Comparison of ENCODE assay signal across 11 cellular contexts in genomic region chr6:144162977-144163376, GRCh38. TPM values are rescaled to one million over a fixed set of nuclear protein-coding genes. Genes with fewer than 3 reads are reported as not detected.
DNase-seq lines count a peak whose midpoint lies in the region; ATAC-seq and TF ChIP-seq lines count a peak whose summit lies in the region.
"Had no signal": no experiment of that assay in that cellular context is flagged by ENCODE, and none has a peak within 500 bp of the region (broad histone marks: within the 10 kb centered on the region; RNA-seq: fewer than 3 reads in every experiment).

No MANE protein-coding gene starts in this region.

- no peaks in the 10 kb centered on the region for H3K27me3 ChIP-seq in left lung
- H3K27me3 ChIP-seq: adrenal gland had no signal

- no peaks in the 10 kb centered on the region for H3K9me3 ChIP-seq in left lung
- no peaks in the 10 kb centered on the region for H3K9me3 ChIP-seq in T-helper 17 cell (ENCODE audit: control insufficient read depth, low read length, poor library complexity, severe bottlenecking)
- H3K9me3 ChIP-seq: adrenal gland had no signal

- H3K4me3 Mint-ChIP-seq in T-helper 17 cell: no peak overlapping the region
- H3K4me3 Mint-ChIP-seq: nephron progenitor cell had no signal

- peak; percentile 87 for DNase-seq in MV-4-11 (lab: John Stamatoyannopoulos, UW)
- DNase-seq in pons (ENCODE audit: low spot score): peak; percentile 49
- no peak for DNase-seq in left lung
- DNase-seq in T-helper 17 cell: no peak
- DNase-seq in activated gamma-delta T cell treated with Interleukin-2 at 50 U/mL for 16 hours: no peak
- DNase-seq in NCI-H1436 (lab: John Stamatoyannopoulos, UW): no peak
- DNase-seq: adrenal gland, NCI-H2107, nephron progenitor cell had no signal

- no peaks in the 10 kb centered on the region for H3K27me3 Mint-ChIP-seq in T-helper 17 cell

- peaks cover 0 to 71% of the 10 kb centered on the region in 2 donors for H3K4me1 ChIP-seq in left lung

- no peak for TF ChIP-seq CTCF in left lung (IDR thresholded peaks at IDR 0.05)

- peak overlapping the region in 1 of 2 donors; percentile 57 for H3K27ac ChIP-seq in left lung
- H3K27ac ChIP-seq: adrenal gland had no signal

- no peak overlapping the region for H3K4me3 ChIP-seq in left lung
- H3K4me3 ChIP-seq: adrenal gland had no signal

- intact Hi-C loops in left lung (cut with DNase I): no loop called here

- H3K4me1 Mint-ChIP-seq in T-helper 17 cell: peaks cover 13% of the 10 kb centered on the region
- H3K4me1 Mint-ChIP-seq: nephron progenitor cell had no signal

- peaks cover 0 to 10% of the 10 kb centered on the region in 2 donors for H3K36me3 ChIP-seq in left lung
- H3K36me3 ChIP-seq: adrenal gland had no signal

- ATAC-seq in GM19351 (IDR thresholded peaks at IDR 0.05; ENCODE audit: unreplicated experiment) (peak; percentile 94), HG02884 (IDR thresholded peaks at IDR 0.05; ENCODE audit: unreplicated experiment) (peak; percentile 81), left lung (no peak), T-helper 17 cell (no peak)

- no peak overlapping the region for H3K27ac Mint-ChIP-seq in T-helper 17 cell
- H3K27ac Mint-ChIP-seq: nephron progenitor cell had no signal

- H3K36me3 Mint-ChIP-seq in T-helper 17 cell (ENCODE audit: low read depth): peaks cover 4% of the 10 kb centered on the region

RNA-seq across cellular contexts. Expression of gene STX11, which starts 12.7 kb away (rescaled TPM):
- total RNA-seq in left lung: 10 to 100 TPM; 18.2 to 31.3 TPM
- total RNA-seq in T-helper 17 cell: 10 to 100 TPM; 16.1 to 26.7 TPM

Comparison
In these comparisons a context has a peak if more than half of its experiments do, and no peak if none do; other contexts are left out.
1. ATAC-seq: peak in GM19351 (single experiment) and HG02884 (single experiment); none in left lung (single experiment) and T-helper 17 cell (single experiment).
2. DNase-seq: peak in MV-4-11 (single experiment) and pons (single experiment); none in left lung (0 of 2), T-helper 17 cell (0 of 3), activated gamma-delta T cell treated with Interleukin-2 at 50 U/mL for 16 hours (single experiment) and NCI-H1436 (single experiment).